1 cellular context compared by ENCODE assay signal in genomic region chr1:28368608-28369007, GRCh38.
TF ChIP-seq lines count a peak whose summit lies in the region.

No MANE protein-coding gene starts in this region.

TF ChIP-seq in K562, 482 proteins besides CTCF, POLR2A, EP300 and RAD21:
- TF ChIP-seq ZNF232 (CRISPR knock-in tag; IDR thresholded peaks at IDR 0.05) (0 out of 2 replicates have a peak, but pooled peaks have one; percentile 41), THRAP3 (IDR thresholded peaks at IDR 0.05; ENCODE audit: borderline replicate concordance) (peak; percentile 82; the same call in 1 of the 2 replicates), MLLT1 (IDR thresholded peaks at IDR 0.05) (peak in 1 of 2 experiments; percentile 82; a peak in 2 of 4 replicates), BCOR (IDR thresholded peaks at IDR 0.05) (peak; percentile 39; the same call in 1 of the 2 replicates), CBFB (CRISPR knock-in tag; IDR thresholded peaks at IDR 0.05) (0 out of 2 replicates have a peak, but pooled peaks have one; percentile 30), FOXK1 (CRISPR knock-in tag; IDR thresholded peaks at IDR 0.05; ENCODE audit: borderline replicate concordance) (0 out of 2 replicates have a peak, but pooled peaks have one; percentile 59), ZNF121 (CRISPR knock-in tag; conservative IDR thresholded peaks at IDR 0.05) (peak; percentile 68), ETV5 (CRISPR knock-in tag; IDR thresholded peaks at IDR 0.05; ENCODE audit: low read depth) (0 out of 2 replicates have a peak, but pooled peaks have one; percentile 41), ZNF12 (CRISPR knock-in tag; IDR thresholded peaks at IDR 0.05) (peak; percentile 50; the same call in 1 of the 2 replicates), ZBTB33 (CRISPR knock-in tag; IDR thresholded peaks at IDR 0.05) (peak; percentile 77)
